In the genomic region with DNA sequence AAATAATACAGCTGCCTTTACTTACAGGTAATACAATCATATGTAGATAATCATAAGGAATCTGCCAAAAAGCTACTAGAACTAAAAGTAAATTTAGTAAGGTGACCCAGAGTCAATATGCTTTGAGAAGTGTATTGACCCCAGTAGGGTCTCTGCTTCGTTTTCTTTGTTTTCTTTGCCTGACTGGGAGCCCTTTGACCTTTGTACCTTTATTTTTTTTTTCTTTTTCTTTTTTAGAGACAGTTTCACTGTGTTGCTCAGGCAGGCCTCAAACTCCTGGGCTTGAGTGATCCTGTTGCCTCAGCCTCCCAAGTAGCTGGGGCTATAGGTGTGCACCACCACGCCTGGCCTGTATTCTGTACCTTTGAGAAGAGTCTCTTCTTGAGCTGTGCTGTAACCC, we compare ENCODE assay signal across 1 cellular context.
TF ChIP-seq lines count a peak whose summit lies in the region.

No MANE protein-coding gene starts in this region.

TF ChIP-seq in HepG2, 621 proteins besides CTCF, POLR2A, EP300 and RAD21 (continued from another document):
- TF ChIP-seq HNRNPL (IDR thresholded peaks at IDR 0.05; ENCODE audit: low read depth, low read length) (no peak), ZNF468 (CRISPR knock-in tag; IDR thresholded peaks at IDR 0.05) (no peak), ARNTL (CRISPR knock-in tag; IDR thresholded peaks at IDR 0.05) (no peak), STAT5B (CRISPR knock-in tag; IDR thresholded peaks at IDR 0.05) (no peak), MXI1 (IDR thresholded peaks at IDR 0.05; ENCODE audit: borderline replicate concordance, low read depth, low read length) (0 out of 3 replicates have a peak, but pooled peaks have one; percentile 21), KDM4B (CRISPR knock-in tag; IDR thresholded peaks at IDR 0.05) (no peak), ZNF331 (CRISPR knock-in tag; IDR thresholded peaks at IDR 0.05) (no peak), ZNF569 (CRISPR knock-in tag; IDR thresholded peaks at IDR 0.05; ENCODE audit: borderline replicate concordance) (no peak), ZNF552 (CRISPR knock-in tag; IDR thresholded peaks at IDR 0.05; ENCODE audit: borderline replicate concordance) (no peak), KMT2A (CRISPR knock-in tag; IDR thresholded peaks at IDR 0.05) (no peak), PCBP1 (IDR thresholded peaks at IDR 0.05; ENCODE audit: borderline replicate concordance, low read depth, low read length) (no peak), ZNF33B (CRISPR knock-in tag; IDR thresholded peaks at IDR 0.05) (no peak), ZNF670 (CRISPR knock-in tag; IDR thresholded peaks at IDR 0.05; ENCODE audit: borderline replicate concordance) (no peak), MTF1 (CRISPR knock-in tag; IDR thresholded peaks at IDR 0.05) (no peak), ZC3H13 (CRISPR knock-in tag; IDR thresholded peaks at IDR 0.05) (no peak), JUNB (CRISPR knock-in tag; IDR thresholded peaks at IDR 0.05; ENCODE audit: borderline replicate concordance) (no peak)
- TF ChIP-seq, protein P1, sequence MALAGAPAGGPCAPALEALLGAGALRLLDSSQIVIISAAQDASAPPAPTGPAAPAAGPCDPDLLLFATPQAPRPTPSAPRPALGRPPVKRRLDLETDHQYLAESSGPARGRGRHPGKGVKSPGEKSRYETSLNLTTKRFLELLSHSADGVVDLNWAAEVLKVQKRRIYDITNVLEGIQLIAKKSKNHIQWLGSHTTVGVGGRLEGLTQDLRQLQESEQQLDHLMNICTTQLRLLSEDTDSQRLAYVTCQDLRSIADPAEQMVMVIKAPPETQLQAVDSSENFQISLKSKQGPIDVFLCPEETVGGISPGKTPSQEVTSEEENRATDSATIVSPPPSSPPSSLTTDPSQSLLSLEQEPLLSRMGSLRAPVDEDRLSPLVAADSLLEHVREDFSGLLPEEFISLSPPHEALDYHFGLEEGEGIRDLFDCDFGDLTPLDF (CRISPR knock-in tag; IDR thresholded peaks at IDR 0.05) = no peak
- TF ChIP-seq, protein P2, sequence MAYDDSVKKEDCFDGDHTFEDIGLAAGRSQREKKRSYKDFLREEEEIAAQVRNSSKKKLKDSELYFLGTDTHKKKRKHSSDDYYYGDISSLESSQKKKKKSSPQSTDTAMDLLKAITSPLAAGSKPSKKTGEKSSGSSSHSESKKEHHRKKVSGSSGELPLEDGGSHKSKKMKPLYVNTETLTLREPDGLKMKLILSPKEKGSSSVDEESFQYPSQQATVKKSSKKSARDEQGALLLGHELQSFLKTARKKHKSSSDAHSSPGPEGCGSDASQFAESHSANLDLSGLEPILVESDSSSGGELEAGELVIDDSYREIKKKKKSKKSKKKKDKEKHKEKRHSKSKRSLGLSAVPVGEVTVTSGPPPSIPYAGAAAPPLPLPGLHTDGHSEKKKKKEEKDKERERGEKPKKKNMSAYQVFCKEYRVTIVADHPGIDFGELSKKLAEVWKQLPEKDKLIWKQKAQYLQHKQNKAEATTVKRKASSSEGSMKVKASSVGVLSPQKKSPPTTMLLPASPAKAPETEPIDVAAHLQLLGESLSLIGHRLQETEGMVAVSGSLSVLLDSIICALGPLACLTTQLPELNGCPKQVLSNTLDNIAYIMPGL (CRISPR knock-in tag; IDR thresholded peaks at IDR 0.05; ENCODE audit: borderline replicate concordance in 1 of 2, low read depth in 1 of 2) = no peak
- TF ChIP-seq, protein P3, sequence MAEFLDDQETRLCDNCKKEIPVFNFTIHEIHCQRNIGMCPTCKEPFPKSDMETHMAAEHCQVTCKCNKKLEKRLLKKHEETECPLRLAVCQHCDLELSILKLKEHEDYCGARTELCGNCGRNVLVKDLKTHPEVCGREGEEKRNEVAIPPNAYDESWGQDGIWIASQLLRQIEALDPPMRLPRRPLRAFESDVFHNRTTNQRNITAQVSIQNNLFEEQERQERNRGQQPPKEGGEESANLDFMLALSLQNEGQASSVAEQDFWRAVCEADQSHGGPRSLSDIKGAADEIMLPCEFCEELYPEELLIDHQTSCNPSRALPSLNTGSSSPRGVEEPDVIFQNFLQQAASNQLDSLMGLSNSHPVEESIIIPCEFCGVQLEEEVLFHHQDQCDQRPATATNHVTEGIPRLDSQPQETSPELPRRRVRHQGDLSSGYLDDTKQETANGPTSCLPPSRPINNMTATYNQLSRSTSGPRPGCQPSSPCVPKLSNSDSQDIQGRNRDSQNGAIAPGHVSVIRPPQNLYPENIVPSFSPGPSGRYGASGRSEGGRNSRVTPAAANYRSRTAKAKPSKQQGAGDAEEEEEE (CRISPR knock-in tag; IDR thresholded peaks at IDR 0.05; ENCODE audit: borderline replicate concordance) = no peak
- TF ChIP-seq, protein P4, sequence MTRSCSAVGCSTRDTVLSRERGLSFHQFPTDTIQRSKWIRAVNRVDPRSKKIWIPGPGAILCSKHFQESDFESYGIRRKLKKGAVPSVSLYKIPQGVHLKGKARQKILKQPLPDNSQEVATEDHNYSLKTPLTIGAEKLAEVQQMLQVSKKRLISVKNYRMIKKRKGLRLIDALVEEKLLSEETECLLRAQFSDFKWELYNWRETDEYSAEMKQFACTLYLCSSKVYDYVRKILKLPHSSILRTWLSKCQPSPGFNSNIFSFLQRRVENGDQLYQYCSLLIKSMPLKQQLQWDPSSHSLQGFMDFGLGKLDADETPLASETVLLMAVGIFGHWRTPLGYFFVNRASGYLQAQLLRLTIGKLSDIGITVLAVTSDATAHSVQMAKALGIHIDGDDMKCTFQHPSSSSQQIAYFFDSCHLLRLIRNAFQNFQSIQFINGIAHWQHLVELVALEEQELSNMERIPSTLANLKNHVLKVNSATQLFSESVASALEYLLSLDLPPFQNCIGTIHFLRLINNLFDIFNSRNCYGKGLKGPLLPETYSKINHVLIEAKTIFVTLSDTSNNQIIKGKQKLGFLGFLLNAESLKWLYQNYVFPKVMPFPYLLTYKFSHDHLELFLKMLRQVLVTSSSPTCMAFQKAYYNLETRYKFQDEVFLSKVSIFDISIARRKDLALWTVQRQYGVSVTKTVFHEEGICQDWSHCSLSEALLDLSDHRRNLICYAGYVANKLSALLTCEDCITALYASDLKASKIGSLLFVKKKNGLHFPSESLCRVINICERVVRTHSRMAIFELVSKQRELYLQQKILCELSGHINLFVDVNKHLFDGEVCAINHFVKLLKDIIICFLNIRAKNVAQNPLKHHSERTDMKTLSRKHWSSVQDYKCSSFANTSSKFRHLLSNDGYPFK (CRISPR knock-in tag; IDR thresholded peaks at IDR 0.05; ENCODE audit: borderline replicate concordance) = no peak; the same call in 1 of the 2 replicates
